ENCODE assay signal across 10 cellular contexts in the genomic region with DNA sequence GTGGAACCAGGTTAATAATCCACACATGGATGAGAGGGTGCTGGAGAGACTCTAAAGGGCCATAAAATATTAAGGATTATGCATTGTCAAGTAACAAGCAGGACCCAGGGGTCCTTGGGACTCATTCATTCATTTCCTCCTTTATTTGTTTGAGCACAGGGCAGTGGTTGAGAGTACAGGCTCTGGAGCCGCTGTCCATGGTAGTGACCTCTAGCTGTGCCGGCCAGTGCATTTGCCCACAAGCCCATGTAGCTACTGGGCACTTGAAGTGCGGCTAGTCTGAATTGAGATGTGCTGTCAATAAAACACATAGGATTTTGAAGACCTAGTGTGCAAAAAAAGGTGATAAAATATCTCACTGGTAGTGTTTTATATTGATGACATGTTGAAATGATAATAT.
DNase-seq lines count a peak whose midpoint lies in the region; ATAC-seq and TF ChIP-seq lines count a peak whose summit lies in the region.
"Had no signal": no experiment of that assay in that cellular context is flagged by ENCODE, and none has a peak within 500 bp of the region (broad histone marks: within the 10 kb centered on the region; RNA-seq: fewer than 3 reads in every experiment).

No MANE protein-coding gene starts in this region.

- TF ChIP-seq RAD21 in liver (IDR thresholded peaks at IDR 0.05): no peak

- H3K27ac ChIP-seq in liver (ENCODE audit: low read depth in 1 of 2, low read length in 2 of 2) (no peak overlapping the region), aorta (ENCODE audit: low read depth in 1 of 2, low read length in 2 of 2) (no peak overlapping the region)

- TF ChIP-seq POLR2A in NB4 (IDR thresholded peaks at IDR 0.05; ENCODE audit: extremely low read depth, insufficient read length): no peak

- ATAC-seq in GM18517 (IDR thresholded peaks at IDR 0.05; ENCODE audit: unreplicated experiment) (no peak), aorta (ENCODE audit: low FRiP score) (no peak), HG02981 (IDR thresholded peaks at IDR 0.05; ENCODE audit: unreplicated experiment) (no peak)

- WGBS in liver: 73% methylated on average over 3 of the region's 3 CpGs
- WGBS in aorta, 2 donors: 37 to 39% methylated on average over 3 of the region's 3 CpGs

- intact Hi-C loops in aorta (cut with DNase I): no loop called here

- DNase-seq in Ammon's horn (ENCODE audit: low spot score) (peak; percentile 43), NB4 (ENCODE audit: low read depth) (peak; percentile 41), dedifferentiated amniotic fluid mesenchymal stem cell (ENCODE audit: extremely low spot score) (peak; percentile 21), aorta (no peak)
- DNase-seq in activated CD4-positive, alpha-beta T cell treated with anti-CD3 and anti-CD28 coated beads, Interleukin-2, amount 50 U/mL, for 48 hours: no peak
- DNase-seq: activated CD8-positive, alpha-beta memory T cell treated with anti-CD3 and anti-CD28 coated beads for 24 hours; CD4-positive, alpha-beta T cell had no signal

- H3K9me3 ChIP-seq in liver (ENCODE audit: control insufficient read depth in 4 of 4, low read length in 3 of 4) (no peaks in the 10 kb centered on the region), aorta (ENCODE audit: control insufficient read depth, low read length) (no peaks in the 10 kb centered on the region)

- H3K4me3 ChIP-seq in NB4 (ENCODE audit: low read depth, low read length) (no peak overlapping the region), liver (ENCODE audit: low read depth in 1 of 3, low read length in 3 of 3) (no peak overlapping the region), aorta (ENCODE audit: low read length in 2 of 2) (no peak overlapping the region)

- H3K4me1 ChIP-seq in liver (ENCODE audit: control insufficient read depth in 4 of 4, insufficient read depth in 4 of 4, low read length in 3 of 4): peaks cover 0 to 23% (median 13%) of the 10 kb centered on the region in 4 donors
- no peaks in the 10 kb centered on the region for H3K4me1 ChIP-seq in aorta (ENCODE audit: control insufficient read depth in 1 of 2, insufficient read depth in 2 of 2, low read length in 2 of 2)

- no peaks in the 10 kb centered on the region for H3K27me3 ChIP-seq in liver (ENCODE audit: control insufficient read depth in 4 of 4, insufficient read depth in 4 of 4, low read length in 3 of 4)
- H3K27me3 ChIP-seq in aorta (ENCODE audit: control insufficient read depth in 1 of 2, insufficient read depth in 2 of 2, low read length in 1 of 2): no peaks in the 10 kb centered on the region

- H3K36me3 ChIP-seq in liver (ENCODE audit: control insufficient read depth in 4 of 4, insufficient read depth in 3 of 4, low read depth in 1 of 4, low read length in 3 of 4): no peaks in the 10 kb centered on the region
- no peaks in the 10 kb centered on the region for H3K36me3 ChIP-seq in aorta (ENCODE audit: control insufficient read depth in 1 of 2, insufficient read depth in 2 of 2, low read length in 1 of 2)

- no peak overlapping the region for H3K9ac ChIP-seq in liver (ENCODE audit: low read depth in 1 of 2, low read length in 2 of 2)

- TF ChIP-seq CTCF in NB4 (IDR thresholded peaks at IDR 0.05; ENCODE audit: low read depth, low read length) (no peak), liver (IDR thresholded peaks at IDR 0.05; ENCODE audit: low read depth, low read length, missing input control) (no peak)

TF ChIP-seq in liver, 16 proteins besides CTCF, POLR2A, EP300 and RAD21:
- TF ChIP-seq, protein P1, sequence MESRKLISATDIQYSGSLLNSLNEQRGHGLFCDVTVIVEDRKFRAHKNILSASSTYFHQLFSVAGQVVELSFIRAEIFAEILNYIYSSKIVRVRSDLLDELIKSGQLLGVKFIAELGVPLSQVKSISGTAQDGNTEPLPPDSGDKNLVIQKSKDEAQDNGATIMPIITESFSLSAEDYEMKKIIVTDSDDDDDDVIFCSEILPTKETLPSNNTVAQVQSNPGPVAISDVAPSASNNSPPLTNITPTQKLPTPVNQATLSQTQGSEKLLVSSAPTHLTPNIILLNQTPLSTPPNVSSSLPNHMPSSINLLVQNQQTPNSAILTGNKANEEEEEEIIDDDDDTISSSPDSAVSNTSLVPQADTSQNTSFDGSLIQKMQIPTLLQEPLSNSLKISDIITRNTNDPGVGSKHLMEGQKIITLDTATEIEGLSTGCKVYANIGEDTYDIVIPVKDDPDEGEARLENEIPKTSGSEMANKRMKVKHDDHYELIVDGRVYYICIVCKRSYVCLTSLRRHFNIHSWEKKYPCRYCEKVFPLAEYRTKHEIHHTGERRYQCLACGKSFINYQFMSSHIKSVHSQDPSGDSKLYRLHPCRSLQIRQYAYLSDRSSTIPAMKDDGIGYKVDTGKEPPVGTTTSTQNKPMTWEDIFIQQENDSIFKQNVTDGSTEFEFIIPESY (IDR thresholded peaks at IDR 0.05): no peak
- TF ChIP-seq SP1 (IDR thresholded peaks at IDR 0.05): no peak
- no peak for TF ChIP-seq EGR1 (IDR thresholded peaks at IDR 0.05; ENCODE audit: low read depth in 2 of 2)
- TF ChIP-seq TAF1 (conservative IDR thresholded peaks at IDR 0.05): no peak
- TF ChIP-seq YY1 (IDR thresholded peaks at IDR 0.05): no peak
- TF ChIP-seq, protein P2, sequence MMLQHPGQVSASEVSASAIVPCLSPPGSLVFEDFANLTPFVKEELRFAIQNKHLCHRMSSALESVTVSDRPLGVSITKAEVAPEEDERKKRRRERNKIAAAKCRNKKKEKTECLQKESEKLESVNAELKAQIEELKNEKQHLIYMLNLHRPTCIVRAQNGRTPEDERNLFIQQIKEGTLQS (IDR thresholded peaks at IDR 0.05): no peak
- TF ChIP-seq HNF4A (conservative IDR thresholded peaks at IDR 0.05): no peak
- TF ChIP-seq, protein P3, sequence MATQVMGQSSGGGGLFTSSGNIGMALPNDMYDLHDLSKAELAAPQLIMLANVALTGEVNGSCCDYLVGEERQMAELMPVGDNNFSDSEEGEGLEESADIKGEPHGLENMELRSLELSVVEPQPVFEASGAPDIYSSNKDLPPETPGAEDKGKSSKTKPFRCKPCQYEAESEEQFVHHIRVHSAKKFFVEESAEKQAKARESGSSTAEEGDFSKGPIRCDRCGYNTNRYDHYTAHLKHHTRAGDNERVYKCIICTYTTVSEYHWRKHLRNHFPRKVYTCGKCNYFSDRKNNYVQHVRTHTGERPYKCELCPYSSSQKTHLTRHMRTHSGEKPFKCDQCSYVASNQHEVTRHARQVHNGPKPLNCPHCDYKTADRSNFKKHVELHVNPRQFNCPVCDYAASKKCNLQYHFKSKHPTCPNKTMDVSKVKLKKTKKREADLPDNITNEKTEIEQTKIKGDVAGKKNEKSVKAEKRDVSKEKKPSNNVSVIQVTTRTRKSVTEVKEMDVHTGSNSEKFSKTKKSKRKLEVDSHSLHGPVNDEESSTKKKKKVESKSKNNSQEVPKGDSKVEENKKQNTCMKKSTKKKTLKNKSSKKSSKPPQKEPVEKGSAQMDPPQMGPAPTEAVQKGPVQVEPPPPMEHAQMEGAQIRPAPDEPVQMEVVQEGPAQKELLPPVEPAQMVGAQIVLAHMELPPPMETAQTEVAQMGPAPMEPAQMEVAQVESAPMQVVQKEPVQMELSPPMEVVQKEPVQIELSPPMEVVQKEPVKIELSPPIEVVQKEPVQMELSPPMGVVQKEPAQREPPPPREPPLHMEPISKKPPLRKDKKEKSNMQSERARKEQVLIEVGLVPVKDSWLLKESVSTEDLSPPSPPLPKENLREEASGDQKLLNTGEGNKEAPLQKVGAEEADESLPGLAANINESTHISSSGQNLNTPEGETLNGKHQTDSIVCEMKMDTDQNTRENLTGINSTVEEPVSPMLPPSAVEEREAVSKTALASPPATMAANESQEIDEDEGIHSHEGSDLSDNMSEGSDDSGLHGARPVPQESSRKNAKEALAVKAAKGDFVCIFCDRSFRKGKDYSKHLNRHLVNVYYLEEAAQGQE (IDR thresholded peaks at IDR 0.05): peak; percentile 100

Comparison
In these comparisons a context has a peak if more than half of its experiments do, and no peak if none do; other contexts are left out.
1. DNase-seq: peak in Ammon's horn (single experiment), NB4 (single experiment) and dedifferentiated amniotic fluid mesenchymal stem cell (single experiment); none in aorta (0 of 2) and activated CD4-positive, alpha-beta T cell treated with anti-CD3 and anti-CD28 coated beads, Interleukin-2, amount 50 U/mL, for 48 hours (0 of 2).